Comparison of ENCODE assay signal across 18 cellular contexts in the genomic region with DNA sequence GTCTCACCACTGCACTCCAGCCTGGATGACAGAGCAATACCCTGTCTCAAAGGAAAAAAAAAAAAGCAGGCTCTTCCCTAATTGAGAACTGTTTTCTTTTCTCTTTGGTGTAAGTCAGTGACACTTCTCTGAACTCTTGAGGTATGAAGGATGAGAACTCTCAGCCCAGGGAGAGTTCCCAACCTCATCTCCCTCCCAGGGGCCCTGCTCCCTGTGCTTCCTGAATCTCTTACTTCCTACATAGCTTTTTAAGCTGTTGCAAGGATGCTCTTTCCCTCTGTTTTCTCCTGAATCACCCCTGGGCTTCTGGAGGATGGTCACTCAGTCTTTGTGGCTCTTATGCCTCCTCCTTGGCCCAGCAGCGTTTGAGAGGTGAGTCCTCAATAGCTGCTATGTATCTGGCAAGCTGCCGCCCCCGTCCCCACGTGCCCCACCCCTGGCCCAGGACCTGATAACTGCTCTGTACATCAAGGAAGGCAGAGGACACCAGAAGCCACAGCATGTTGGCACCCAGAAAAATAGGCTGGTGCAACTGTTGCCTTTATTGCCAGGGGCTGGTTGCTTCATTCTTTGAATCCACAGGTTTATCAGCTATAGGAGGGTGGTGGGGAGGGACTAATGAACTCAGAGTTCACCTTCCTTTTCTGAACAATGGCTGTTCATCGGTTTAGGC. TPM values are rescaled to one million over a fixed set of nuclear protein-coding genes. Genes with fewer than 3 reads are reported as not detected.
DNase-seq lines count a peak whose midpoint lies in the region; ATAC-seq, FAIRE-seq and TF ChIP-seq lines count a peak whose summit lies in the region.
"Had no signal": no experiment of that assay in that cellular context is flagged by ENCODE, and none has a peak within 500 bp of the region (broad histone marks: within the 10 kb centered on the region; RNA-seq: fewer than 3 reads in every experiment).

No MANE protein-coding gene starts in this region.

- H3K4me3 ChIP-seq in AG10803 (ENCODE audit: low read length): no peak overlapping the region
- peak overlapping the region; percentile 37; the same call in 1 of the 2 replicates for H3K4me3 ChIP-seq in HUES64 (ENCODE audit: low read length)
- H3K4me3 ChIP-seq in choroid plexus epithelial cell (ENCODE audit: low read depth, low read length): no peak overlapping the region
- no peak overlapping the region for H3K4me3 ChIP-seq in ovary
- no peak overlapping the region for H3K4me3 ChIP-seq in pancreas
- H3K4me3 ChIP-seq: lung had no signal

- no peak for TF ChIP-seq CTCF in AG10803 (conservative IDR thresholded peaks at IDR 0.05; ENCODE audit: low read length)
- TF ChIP-seq CTCF in choroid plexus epithelial cell (conservative IDR thresholded peaks at IDR 0.05; ENCODE audit: low read depth, low read length): no peak
- TF ChIP-seq CTCF in mesothelial cell of epicardium (IDR thresholded peaks at IDR 0.05; ENCODE audit: unreplicated experiment): no peak
- no peak for TF ChIP-seq CTCF in ovary (IDR thresholded peaks at IDR 0.05)
- no peak for TF ChIP-seq CTCF in pancreas (IDR thresholded peaks at IDR 0.05)

- TF ChIP-seq POLR2A in ovary (IDR thresholded peaks at IDR 0.05) (no peak), GM12892 (IDR thresholded peaks at IDR 0.05; ENCODE audit: low read depth, low read length) (no peak)

- H3K4me1 ChIP-seq in HUES64 (ENCODE audit: insufficient read depth, low read length) (peaks cover 67% of the 10 kb centered on the region), ovary (ENCODE audit: insufficient read depth) (no peaks in the 10 kb centered on the region), pancreas (no peaks in the 10 kb centered on the region)
- H3K4me1 ChIP-seq: parathyroid adenoma had no signal

- H3K4me1 Mint-ChIP-seq in mesothelial cell of epicardium: peaks cover 59% of the 10 kb centered on the region
- H3K4me1 Mint-ChIP-seq: activated CD4-positive, alpha-beta T cell treated with anti-CD3 and anti-CD28 coated beads, Interleukin-2, amount 10 ng/mL, durations not matched to agents 7 days and 5 days; activated naive CD8-positive, alpha-beta T cell treated with anti-CD3 and anti-CD28 coated beads, Interleukin-2, amount 50 U/mL, for 24 hours had no signal

- H3K27me3 ChIP-seq in HUES64 (ENCODE audit: insufficient read depth, low read length) (no peaks in the 10 kb centered on the region), ovary (no peaks in the 10 kb centered on the region), pancreas (no peaks in the 10 kb centered on the region)

- TF ChIP-seq EP300 in ovary (IDR thresholded peaks at IDR 0.05): no peak

- WGBS in HUES64: 28% methylated on average over 5 of the region's 5 CpGs
- WGBS in ovary, 3 donors: 21 to 45% (median 29%) methylated on average over 5 of the region's 5 CpGs
- WGBS in pancreas, 2 donors: 45 to 54% methylated on average over 5 of the region's 5 CpGs

- H3K36me3 ChIP-seq in HUES64 (ENCODE audit: insufficient read depth, low read length) (peaks cover 57% of the 10 kb centered on the region), ovary (no peaks in the 10 kb centered on the region), pancreas (no peaks in the 10 kb centered on the region)

- peak overlapping the region; percentile 97 for H3K27ac Mint-ChIP-seq in mesothelial cell of epicardium
- H3K27ac Mint-ChIP-seq: activated CD4-positive, alpha-beta T cell treated with anti-CD3 and anti-CD28 coated beads, Interleukin-2, amount 10 ng/mL, durations not matched to agents 7 days and 5 days; activated naive CD8-positive, alpha-beta T cell treated with anti-CD3 and anti-CD28 coated beads, Interleukin-2, amount 50 U/mL, for 24 hours; activated T-cell treated with anti-CD3 and anti-CD28 coated beads, Interleukin-2, amount 50 U/mL, for 72 hours had no signal

- DNase-seq in AG10803 (ENCODE audit: low read depth) (peak; percentile 59), choroid plexus epithelial cell (ENCODE audit: low read depth) (peak; percentile 67), mesothelial cell of epicardium (ENCODE audit: low spot score in 2 of 2, unreplicated experiment in 2 of 2) (no peak), ovary (no peak), GM12892 (ENCODE audit: insufficient read length) (no peak), pancreas (no peak)
- DNase-seq: activated CD4-positive, alpha-beta T cell treated with anti-CD3 and anti-CD28 coated beads, Interleukin-2, amount 10 ng/mL, durations not matched to agents 7 days and 5 days; activated naive CD8-positive, alpha-beta T cell treated with anti-CD3 and anti-CD28 coated beads, Interleukin-2, amount 50 U/mL, for 24 hours; activated T-cell treated with anti-CD3 and anti-CD28 coated beads, Interleukin-2, amount 50 U/mL, for 72 hours; HCEC 1CT; NCI-H2029; NCI-H510A treated with DMSO at 0.1 percent for 48 hours; substantia nigra had no signal

- ATAC-seq in HG02870 (IDR thresholded peaks at IDR 0.05; ENCODE audit: unreplicated experiment) (no peak), pancreas (no peak)
- ATAC-seq: activated naive CD8-positive, alpha-beta T cell treated with anti-CD3 and anti-CD28 coated beads, Interleukin-2, amount 50 U/mL, for 24 hours; activated T-cell treated with anti-CD3 and anti-CD28 coated beads, Interleukin-2, amount 50 U/mL, for 72 hours had no signal

- peak overlapping the region; percentile 98 for H3K27ac ChIP-seq in HUES64 (ENCODE audit: low read depth, low read length)
- H3K27ac ChIP-seq in ovary: no peak overlapping the region
- H3K27ac ChIP-seq in pancreas: no peak overlapping the region
- H3K27ac ChIP-seq: parathyroid adenoma had no signal

- FAIRE-seq in GM12892 (lab: Jason Lieb, UNC) (no peak), pancreas (lab: Jason Lieb, UNC) (no peak)

- peak overlapping the region; percentile 55 for H3K4me3 Mint-ChIP-seq in mesothelial cell of epicardium
- H3K4me3 Mint-ChIP-seq: activated CD4-positive, alpha-beta T cell treated with anti-CD3 and anti-CD28 coated beads, Interleukin-2, amount 10 ng/mL, durations not matched to agents 7 days and 5 days; activated naive CD8-positive, alpha-beta T cell treated with anti-CD3 and anti-CD28 coated beads, Interleukin-2, amount 50 U/mL, for 24 hours; activated T-cell treated with anti-CD3 and anti-CD28 coated beads, Interleukin-2, amount 50 U/mL, for 72 hours had no signal

- H3K27me3 Mint-ChIP-seq in mesothelial cell of epicardium (ENCODE audit: low read depth): no peaks in the 10 kb centered on the region

- peak overlapping the region; percentile 79 for H3K9ac ChIP-seq in HUES64 (ENCODE audit: low read depth, low read length)
- H3K9ac ChIP-seq: parathyroid adenoma had no signal

- H3K9me3 ChIP-seq in HUES64 (ENCODE audit: insufficient read depth, low read depth, low read length): no peaks in the 10 kb centered on the region
- H3K9me3 ChIP-seq in ovary: no peaks in the 10 kb centered on the region
- no peaks in the 10 kb centered on the region for H3K9me3 ChIP-seq in pancreas

- intact Hi-C loops in ovary (cut with DNase I): no loop called here
- intact Hi-C loops in pancreas (cut with DNase I): no loop called here

- no peaks in the 10 kb centered on the region for H3K36me3 Mint-ChIP-seq in mesothelial cell of epicardium

- no peaks in the 10 kb centered on the region for H3K9me3 Mint-ChIP-seq in mesothelial cell of epicardium
- H3K9me3 Mint-ChIP-seq: activated CD4-positive, alpha-beta T cell treated with anti-CD3 and anti-CD28 coated beads, Interleukin-2, amount 10 ng/mL, durations not matched to agents 7 days and 5 days; activated naive CD8-positive, alpha-beta T cell treated with anti-CD3 and anti-CD28 coated beads, Interleukin-2, amount 50 U/mL, for 24 hours; activated T-cell treated with anti-CD3 and anti-CD28 coated beads, Interleukin-2, amount 50 U/mL, for 72 hours had no signal

RNA-seq across cellular contexts. Expression of a gene that starts 24.0 kb away (rescaled TPM):
- 127 TPM for polyA plus RNA-seq in HUES64 (2013, experiment 1 of 2)
- 130 TPM for polyA plus RNA-seq in HUES64 (2013, experiment 2 of 2)
- total RNA-seq in mesothelial cell of epicardium (225 to 227 TPM (median 227 TPM) in 3 replicates), ovary (1 to 10 TPM in 1 of 7 donors, not detected in 6; 1.0 TPM), pancreas (1 to 10 TPM in 1 of 6 donors, not detected in 5; 1.0 TPM)
- polyA plus RNA-seq in ovary (under 1 TPM in 1 of 2 donors, not detected in 1; 0.12 TPM), pancreas (under 1 TPM in 1 of 2 donors, not detected in 1; under 0.01 TPM)
- polyA plus RNA-seq in GM12892 (2012; ENCODE audit: missing spikeins): 0.74 TPM

RNA-seq across cellular contexts. Expression of a gene that starts 52.8 kb away (rescaled TPM):
- polyA plus RNA-seq in HUES64 (2013, experiment 1 of 2): 0.85 TPM
- polyA plus RNA-seq in HUES64 (2013, experiment 2 of 2): 1.1 TPM
- total RNA-seq in mesothelial cell of epicardium (not detected in 3 replicates), ovary (not detected), pancreas (not detected)
- polyA plus RNA-seq in ovary (not detected), pancreas (not detected)
- not detected for polyA plus RNA-seq in GM12892 (2012; ENCODE audit: missing spikeins)
- total RNA-seq: activated CD4-positive, alpha-beta T cell treated with anti-CD3 and anti-CD28 coated beads, Interleukin-2, amount 10 ng/mL, durations not matched to agents 7 days and 5 days; activated T-cell treated with anti-CD3 and anti-CD28 coated beads, Interleukin-2, amount 50 U/mL, for 72 hours; lung; M059J had no signal
- polyA plus RNA-seq: lung had no signal

Comparison
In these comparisons a context has a peak if more than half of its experiments do, and no peak if none do; other contexts are left out.
1. DNase-seq: peak in AG10803 (single experiment) and choroid plexus epithelial cell (single experiment); none in mesothelial cell of epicardium (0 of 2), ovary (0 of 5), GM12892 (single experiment) and pancreas (0 of 6).
2. RNA of a gene that starts 24.0 kb away (total RNA-seq): 225 to 227 TPM in mesothelial cell of epicardium; 1.0 TPM in pancreas and 1.0 TPM in ovary; every median in the first group is over 100 times any median in the second.